Comparison of ENCODE assay signal across 8 cellular contexts in the genomic region with DNA sequence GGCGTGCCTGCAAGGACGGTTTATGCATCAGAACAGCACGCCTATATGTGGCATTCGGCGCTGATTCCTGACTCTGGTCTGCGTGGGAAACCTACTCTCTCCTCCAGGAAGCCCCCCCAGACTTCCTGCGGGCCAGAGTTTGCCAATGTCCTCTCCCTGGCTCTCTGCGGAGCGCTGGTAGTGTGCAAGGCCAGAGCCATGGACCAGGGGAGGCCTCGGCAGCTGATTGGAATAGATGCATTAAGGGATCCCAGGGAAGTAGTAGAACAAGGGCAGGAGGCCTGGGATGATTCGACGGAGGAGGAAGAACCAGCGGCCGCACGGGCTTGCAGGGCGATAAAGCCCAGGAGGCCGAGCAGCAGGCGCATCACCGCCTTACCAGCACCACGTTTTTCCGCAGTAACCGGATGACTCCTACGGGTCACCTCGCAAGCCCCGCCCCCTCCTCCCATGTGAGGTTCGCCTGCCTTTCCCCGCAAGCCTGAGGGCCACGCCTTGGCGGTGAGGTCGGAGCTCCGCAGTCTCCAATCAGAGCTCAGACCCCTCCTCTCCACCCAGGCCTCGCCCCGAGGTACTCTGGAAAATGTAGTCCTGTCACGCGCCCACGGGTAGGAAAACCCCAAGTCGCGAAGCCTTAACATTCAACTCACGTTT. TPM values are rescaled to one million over a fixed set of nuclear protein-coding genes. Genes with fewer than 3 reads are reported as not detected.
DNase-seq lines count a peak whose midpoint lies in the region; ATAC-seq and FAIRE-seq lines count a peak whose summit lies in the region.

No MANE protein-coding gene starts in this region.

- peaks cover 27% of the 10 kb centered on the region for H3K4me1 Mint-ChIP-seq in activated naive CD8-positive, alpha-beta T cell treated with anti-CD3 and anti-CD28 coated beads for 36 hours

- peaks cover 11% of the 10 kb centered on the region for H3K27me3 Mint-ChIP-seq in activated naive CD8-positive, alpha-beta T cell treated with anti-CD3 and anti-CD28 coated beads for 36 hours

- peaks cover 12% of the 10 kb centered on the region for H3K36me3 Mint-ChIP-seq in activated naive CD8-positive, alpha-beta T cell treated with anti-CD3 and anti-CD28 coated beads for 36 hours

- ATAC-seq in GM21447 (IDR thresholded peaks at IDR 0.05; ENCODE audit: unreplicated experiment): no peak

- no peak for FAIRE-seq in HTR-8/SVneo (lab: Jason Lieb, UNC)

- peak; percentile 29 for DNase-seq in DMS79 treated with DMSO at 0.1 percent for 48 hours (lab: John Stamatoyannopoulos, UW)
- DNase-seq in RPMI8226: peak; percentile 80
- peak; percentile 97 for DNase-seq in activated naive CD8-positive, alpha-beta T cell treated with anti-CD3 and anti-CD28 coated beads for 36 hours
- DNase-seq in hypothalamus (lab: John Stamatoyannopoulos, UW): peak in 47 of 51 donors; percentile 11 to 91 (median 71)
- peak; percentile 67 to 87 (median 70) for DNase-seq in stimulated activated CD4-positive, alpha-beta T cell treated with anti-CD3 and anti-CD28 coated beads, Interleukin-12 subunit alpha, Interleukin-12 subunit beta, amount 100 ng/mL, for 48 hours (ENCODE audit: low read depth in 2 of 3, low spot score in 1 of 3)
- no peak for DNase-seq in HTR-8/SVneo (ENCODE audit: insufficient read length, low spot score)
- no peak for DNase-seq in NCI-H1694 (lab: John Stamatoyannopoulos, UW)

- peak overlapping the region; percentile 86 for H3K27ac Mint-ChIP-seq in activated naive CD8-positive, alpha-beta T cell treated with anti-CD3 and anti-CD28 coated beads for 36 hours

- peak overlapping the region; percentile 68 for H3K4me3 Mint-ChIP-seq in activated naive CD8-positive, alpha-beta T cell treated with anti-CD3 and anti-CD28 coated beads for 36 hours

- H3K9me3 Mint-ChIP-seq in activated naive CD8-positive, alpha-beta T cell treated with anti-CD3 and anti-CD28 coated beads for 36 hours: no peaks in the 10 kb centered on the region

RNA-seq across cellular contexts. Expression of a gene that starts 5.0 kb away (rescaled TPM):
- total RNA-seq in activated naive CD8-positive, alpha-beta T cell treated with anti-CD3 and anti-CD28 coated beads for 36 hours: 1 to 10 TPM; 2.2 to 3.1 TPM

RNA-seq across cellular contexts. Expression of a gene that starts 8.6 kb away (rescaled TPM):
- under 1 TPM; 0.04 to 0.12 TPM for total RNA-seq in activated naive CD8-positive, alpha-beta T cell treated with anti-CD3 and anti-CD28 coated beads for 36 hours

RNA-seq across cellular contexts. Expression of a gene that starts 42.1 kb away (rescaled TPM):
- not detected for total RNA-seq in activated naive CD8-positive, alpha-beta T cell treated with anti-CD3 and anti-CD28 coated beads for 36 hours

Comparison
In these comparisons a context has a peak if more than half of its experiments do, and no peak if none do; other contexts are left out.
1. DNase-seq: peak in DMS79 treated with DMSO at 0.1 percent for 48 hours (single experiment), RPMI8226 (single experiment), activated naive CD8-positive, alpha-beta T cell treated with anti-CD3 and anti-CD28 coated beads for 36 hours (single experiment), hypothalamus (47 of 51) and stimulated activated CD4-positive, alpha-beta T cell treated with anti-CD3 and anti-CD28 coated beads, Interleukin-12 subunit alpha, Interleukin-12 subunit beta, amount 100 ng/mL, for 48 hours (3 of 3); none in HTR-8/SVneo (single experiment) and NCI-H1694 (single experiment).